1 cellular context compared by ENCODE assay signal in the genomic region with DNA sequence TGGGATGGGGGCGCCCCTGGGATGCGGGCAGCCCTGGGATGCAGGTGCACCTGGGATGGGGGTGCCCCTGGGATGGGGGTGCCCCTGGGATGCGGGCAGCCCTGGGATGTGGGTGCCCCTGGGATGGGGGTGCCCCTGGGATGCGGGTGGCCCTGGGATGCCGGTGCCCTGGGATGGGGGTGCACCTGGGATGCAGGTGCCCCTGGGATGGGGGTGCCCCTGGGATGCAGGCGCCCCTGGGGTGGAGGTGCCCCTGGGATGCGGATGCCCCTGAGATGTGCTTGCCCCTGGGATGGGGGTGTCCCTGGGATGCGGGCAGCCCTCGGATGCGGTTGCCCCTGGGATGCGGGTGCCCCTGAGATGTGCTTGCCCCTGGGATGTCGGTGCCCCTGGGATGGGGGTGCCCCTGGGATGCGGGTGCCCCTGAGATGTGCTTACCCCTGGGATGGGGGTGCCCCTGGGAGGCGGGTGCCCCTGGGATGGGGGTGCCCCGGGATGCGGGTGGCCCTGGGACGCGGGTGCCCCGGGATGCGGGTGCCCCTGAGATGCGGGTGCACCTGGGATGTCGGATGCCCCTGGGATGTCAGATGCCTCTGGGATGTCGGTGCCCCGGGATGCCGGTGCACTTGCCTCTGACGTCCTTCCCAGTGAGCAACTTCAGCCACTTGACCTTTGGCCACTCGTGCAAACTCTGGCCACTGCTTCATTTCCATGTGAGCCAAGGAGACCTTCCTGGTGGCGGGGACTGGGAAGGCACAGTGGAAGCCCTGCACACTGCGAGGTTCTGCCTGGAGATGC.
TF ChIP-seq lines count a peak whose summit lies in the region.

No MANE protein-coding gene starts in this region.

TF ChIP-seq in HepG2, 621 proteins besides CTCF, POLR2A, EP300 and RAD21:
- TF ChIP-seq SMAD1 (CRISPR knock-in tag; IDR thresholded peaks at IDR 0.05; ENCODE audit: borderline replicate concordance, low read depth) (no peak), NR0B2 (CRISPR knock-in tag; IDR thresholded peaks at IDR 0.05) (no peak), TOE1 (CRISPR knock-in tag; IDR thresholded peaks at IDR 0.05) (no peak), ZNF678 (CRISPR knock-in tag; IDR thresholded peaks at IDR 0.05) (no peak), TEAD3 (CRISPR knock-in tag; optimal IDR thresholded peaks at IDR 0.05; ENCODE audit: borderline replicate concordance) (no peak)
- TF ChIP-seq, protein P1, sequence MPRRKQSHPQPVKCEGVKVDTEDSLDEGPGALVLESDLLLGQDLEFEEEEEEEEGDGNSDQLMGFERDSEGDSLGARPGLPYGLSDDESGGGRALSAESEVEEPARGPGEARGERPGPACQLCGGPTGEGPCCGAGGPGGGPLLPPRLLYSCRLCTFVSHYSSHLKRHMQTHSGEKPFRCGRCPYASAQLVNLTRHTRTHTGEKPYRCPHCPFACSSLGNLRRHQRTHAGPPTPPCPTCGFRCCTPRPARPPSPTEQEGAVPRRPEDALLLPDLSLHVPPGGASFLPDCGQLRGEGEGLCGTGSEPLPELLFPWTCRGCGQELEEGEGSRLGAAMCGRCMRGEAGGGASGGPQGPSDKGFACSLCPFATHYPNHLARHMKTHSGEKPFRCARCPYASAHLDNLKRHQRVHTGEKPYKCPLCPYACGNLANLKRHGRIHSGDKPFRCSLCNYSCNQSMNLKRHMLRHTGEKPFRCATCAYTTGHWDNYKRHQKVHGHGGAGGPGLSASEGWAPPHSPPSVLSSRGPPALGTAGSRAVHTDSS (CRISPR knock-in tag; conservative IDR thresholded peaks at IDR 0.05) = no peak
